Comparison of ENCODE assay signal across 8 cellular contexts in the genomic region with DNA sequence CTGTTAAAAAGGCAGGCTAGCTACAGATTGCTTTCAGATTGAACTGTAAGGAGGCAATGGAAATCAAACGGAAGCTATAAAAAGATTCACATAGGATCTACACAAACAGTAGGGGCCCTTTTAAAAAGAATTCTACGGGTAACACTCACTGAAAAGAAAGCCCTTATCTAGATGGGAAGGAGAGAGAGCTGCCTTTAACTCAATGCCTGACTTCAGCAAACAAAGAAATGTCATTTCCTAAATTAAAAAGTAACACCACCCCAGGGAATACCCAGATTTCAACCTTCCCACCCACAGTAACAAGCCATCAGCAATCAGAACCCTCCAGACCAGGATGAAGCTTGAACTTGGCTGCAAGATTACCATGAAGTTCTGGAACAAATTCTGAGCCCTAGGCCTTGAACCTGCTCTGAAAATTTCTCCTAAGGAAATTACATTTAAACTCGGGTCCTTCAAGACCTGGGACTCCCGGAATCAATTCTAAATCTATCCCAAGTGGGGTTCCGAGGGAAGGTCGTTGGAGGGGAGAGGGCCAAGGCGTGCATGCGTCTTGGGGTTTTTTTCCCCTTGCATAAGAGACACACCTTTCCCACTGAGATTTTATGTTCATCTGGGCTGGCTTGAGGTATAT. TPM values are rescaled to one million over a fixed set of nuclear protein-coding genes. Genes with fewer than 3 reads are reported as not detected.
DNase-seq lines count a peak whose midpoint lies in the region; ATAC-seq lines count a peak whose summit lies in the region.

No MANE protein-coding gene starts in this region.

- POLR2A ChIA-PET in activated CD4-positive, alpha-beta T cell treated with anti-CD3 and anti-CD28 coated beads, Interleukin-2, amount 10 ng/mL, durations not matched to agents 7 days and 5 days (lab: Charles Lee), result interaction anchor here (0.5 kb wide), 1 partner anchor 102 kb away, joined by 4 read pairs; no protein-coding TSS in a partner anchor
- POLR2A ChIA-PET in activated CD4-positive, alpha-beta memory T cell treated with anti-CD3 and anti-CD28 coated beads, Interleukin-2, amount 10 ng/mL, durations not matched to agents 7 days and 5 days (lab: Charles Lee), result interaction anchor here (0.8 to 6.0 kb wide), 7 partner anchors 11 to 316 kb away, joined by 3 to 40 read pairs (median 11); partner anchors contain the start of genes RFC5 and SUDS3

- no peak for DNase-seq in activated CD4-positive, alpha-beta T cell treated with anti-CD3 and anti-CD28 coated beads, Interleukin-2, amount 10 ng/mL, durations not matched to agents 7 days and 5 days
- DNase-seq in activated CD4-positive, alpha-beta T cell treated with anti-CD3 and anti-CD28 coated beads for 1 hour, result no peak
- DNase-seq in activated CD4-positive, alpha-beta memory T cell treated with anti-CD3 and anti-CD28 coated beads, Interleukin-2, amount 10 ng/mL, durations not matched to agents 7 days and 5 days, result no peak
- DNase-seq in iPS DF 6.9 (ENCODE audit: low read depth, low spot score) (no peak), SKM-1 treated with dmso at 0.1 percent for 144 hours (lab: John Stamatoyannopoulos, UW; ENCODE audit: unreplicated experiment) (no peak), SHP77 treated with DMSO at 0.1 percent for 48 hours (lab: John Stamatoyannopoulos, UW) (no peak)

- CTCF ChIA-PET in activated CD4-positive, alpha-beta T cell treated with anti-CD3 and anti-CD28 coated beads, Interleukin-2, amount 10 ng/mL, durations not matched to agents 7 days and 5 days (lab: Charles Lee), result interaction anchor here (0.5 to 1.9 kb wide), 2 partner anchors 15 to 120 kb away, joined by 3 to 5 read pairs; no protein-coding TSS in a partner anchor
- CTCF ChIA-PET in activated CD4-positive, alpha-beta memory T cell treated with anti-CD3 and anti-CD28 coated beads, Interleukin-2, amount 10 ng/mL, durations not matched to agents 7 days and 5 days (lab: Charles Lee), result interaction anchor here (0.8 to 1.2 kb wide), 3 partner anchors 187 to 318 kb away, joined by 3 to 6 read pairs (median 3); partner anchors contain the start of gene SUDS3

- no peak overlapping the region for H3K27ac ChIP-seq in iPS DF 6.9 (ENCODE audit: low read length)

- peaks cover 2% of the 10 kb centered on the region; the same call in 1 of the 2 replicates for H3K4me1 ChIP-seq in iPS DF 6.9 (ENCODE audit: control insufficient read depth, insufficient read depth, low read length)

- H3K4me1 Mint-ChIP-seq in activated CD4-positive, alpha-beta T cell treated with anti-CD3 and anti-CD28 coated beads, Interleukin-2, amount 10 ng/mL, durations not matched to agents 7 days and 5 days, result peaks cover 47% of the 10 kb centered on the region
- H3K4me1 Mint-ChIP-seq in activated CD4-positive, alpha-beta memory T cell treated with anti-CD3 and anti-CD28 coated beads, Interleukin-2, amount 10 ng/mL, durations not matched to agents 7 days and 5 days, result peaks cover 51% of the 10 kb centered on the region
- H3K4me1 Mint-ChIP-seq in stimulated activated memory B cell treated with anti-CD40 and anti-IgM and Interleukin-4, amounts not matched to agents 10 μg/mL and 1 μg/mL and 100 μg/mL, for 72 hours, result peaks cover 49% of the 10 kb centered on the region

- ATAC-seq in stimulated activated memory B cell treated with anti-CD40 and anti-IgM and Interleukin-4, amounts not matched to agents 10 μg/mL and 1 μg/mL and 100 μg/mL, for 72 hours, result no peak
- no peak for ATAC-seq in HG03039 (IDR thresholded peaks at IDR 0.05; ENCODE audit: unreplicated experiment)

- H3K27ac Mint-ChIP-seq in activated CD4-positive, alpha-beta T cell treated with anti-CD3 and anti-CD28 coated beads, Interleukin-2, amount 10 ng/mL, durations not matched to agents 7 days and 5 days, result peak overlapping the region; percentile 89
- H3K27ac Mint-ChIP-seq in activated CD4-positive, alpha-beta memory T cell treated with anti-CD3 and anti-CD28 coated beads, Interleukin-2, amount 10 ng/mL, durations not matched to agents 7 days and 5 days, result peak overlapping the region; percentile 84
- peak overlapping the region; percentile 90 for H3K27ac Mint-ChIP-seq in stimulated activated memory B cell treated with anti-CD40 and anti-IgM and Interleukin-4, amounts not matched to agents 10 μg/mL and 1 μg/mL and 100 μg/mL, for 72 hours

- no CpG with 5 or more reads among the region's 8 CpGs for WGBS in iPS DF 6.9 (ENCODE audit: insufficient coverage, insufficient read length)

- no peaks in the 10 kb centered on the region for H3K27me3 ChIP-seq in iPS DF 6.9 (ENCODE audit: control insufficient read depth, insufficient read depth, low read length)

- no peaks in the 10 kb centered on the region for H3K36me3 ChIP-seq in iPS DF 6.9 (ENCODE audit: control insufficient read depth, insufficient read depth, low read length)

- H3K9me3 ChIP-seq in iPS DF 6.9 (ENCODE audit: control insufficient read depth, insufficient read depth, low read length), result no peaks in the 10 kb centered on the region

- H3K9me3 Mint-ChIP-seq in activated CD4-positive, alpha-beta T cell treated with anti-CD3 and anti-CD28 coated beads, Interleukin-2, amount 10 ng/mL, durations not matched to agents 7 days and 5 days, result no peaks in the 10 kb centered on the region
- no peaks in the 10 kb centered on the region for H3K9me3 Mint-ChIP-seq in activated CD4-positive, alpha-beta memory T cell treated with anti-CD3 and anti-CD28 coated beads, Interleukin-2, amount 10 ng/mL, durations not matched to agents 7 days and 5 days
- H3K9me3 Mint-ChIP-seq in stimulated activated memory B cell treated with anti-CD40 and anti-IgM and Interleukin-4, amounts not matched to agents 10 μg/mL and 1 μg/mL and 100 μg/mL, for 72 hours, result no peaks in the 10 kb centered on the region

- H3K27me3 Mint-ChIP-seq in activated CD4-positive, alpha-beta T cell treated with anti-CD3 and anti-CD28 coated beads, Interleukin-2, amount 10 ng/mL, durations not matched to agents 7 days and 5 days, result no peaks in the 10 kb centered on the region
- no peaks in the 10 kb centered on the region for H3K27me3 Mint-ChIP-seq in activated CD4-positive, alpha-beta memory T cell treated with anti-CD3 and anti-CD28 coated beads, Interleukin-2, amount 10 ng/mL, durations not matched to agents 7 days and 5 days
- H3K27me3 Mint-ChIP-seq in stimulated activated memory B cell treated with anti-CD40 and anti-IgM and Interleukin-4, amounts not matched to agents 10 μg/mL and 1 μg/mL and 100 μg/mL, for 72 hours, result no peaks in the 10 kb centered on the region

- H3K4me3 Mint-ChIP-seq in activated CD4-positive, alpha-beta T cell treated with anti-CD3 and anti-CD28 coated beads, Interleukin-2, amount 10 ng/mL, durations not matched to agents 7 days and 5 days, result peak overlapping the region; percentile 85
- peak overlapping the region; percentile 81 for H3K4me3 Mint-ChIP-seq in activated CD4-positive, alpha-beta memory T cell treated with anti-CD3 and anti-CD28 coated beads, Interleukin-2, amount 10 ng/mL, durations not matched to agents 7 days and 5 days
- peak overlapping the region; percentile 81 for H3K4me3 Mint-ChIP-seq in stimulated activated memory B cell treated with anti-CD40 and anti-IgM and Interleukin-4, amounts not matched to agents 10 μg/mL and 1 μg/mL and 100 μg/mL, for 72 hours

- peak overlapping the region; percentile 67; the same call in 1 of the 2 replicates for H3K4me3 ChIP-seq in iPS DF 6.9 (ENCODE audit: low read length)

- H3K36me3 Mint-ChIP-seq in activated CD4-positive, alpha-beta T cell treated with anti-CD3 and anti-CD28 coated beads, Interleukin-2, amount 10 ng/mL, durations not matched to agents 7 days and 5 days (ENCODE audit: low read depth), result peaks cover 3% of the 10 kb centered on the region
- peaks cover 7% of the 10 kb centered on the region for H3K36me3 Mint-ChIP-seq in activated CD4-positive, alpha-beta memory T cell treated with anti-CD3 and anti-CD28 coated beads, Interleukin-2, amount 10 ng/mL, durations not matched to agents 7 days and 5 days (ENCODE audit: low read depth)
- peaks cover 7% of the 10 kb centered on the region for H3K36me3 Mint-ChIP-seq in stimulated activated memory B cell treated with anti-CD40 and anti-IgM and Interleukin-4, amounts not matched to agents 10 μg/mL and 1 μg/mL and 100 μg/mL, for 72 hours

RNA-seq across cellular contexts. Expression of gene WSB2, which starts 1.2 kb away (rescaled TPM):
- total RNA-seq in activated CD4-positive, alpha-beta T cell treated with anti-CD3 and anti-CD28 coated beads, Interleukin-2, amount 10 ng/mL, durations not matched to agents 7 days and 5 days, result 10 to 100 TPM; 44.3 to 46.4 TPM
- total RNA-seq in activated CD4-positive, alpha-beta memory T cell treated with anti-CD3 and anti-CD28 coated beads, Interleukin-2, amount 10 ng/mL, durations not matched to agents 7 days and 5 days, result 10 to 100 TPM; 49.6 to 53.9 TPM

RNA-seq across cellular contexts. Expression of gene RFC5, which starts 43.3 kb away (rescaled TPM):
- total RNA-seq in activated CD4-positive, alpha-beta T cell treated with anti-CD3 and anti-CD28 coated beads, Interleukin-2, amount 10 ng/mL, durations not matched to agents 7 days and 5 days, result 10 to 100 TPM; 41.9 to 45.1 TPM
- total RNA-seq in activated CD4-positive, alpha-beta memory T cell treated with anti-CD3 and anti-CD28 coated beads, Interleukin-2, amount 10 ng/mL, durations not matched to agents 7 days and 5 days, result 10 to 100 TPM; 39.7 to 41.0 TPM

RNA-seq across cellular contexts. Expression of gene VSIG10, which starts 44.1 kb away (rescaled TPM):
- total RNA-seq in activated CD4-positive, alpha-beta T cell treated with anti-CD3 and anti-CD28 coated beads, Interleukin-2, amount 10 ng/mL, durations not matched to agents 7 days and 5 days, result 1 to 10 TPM; 6.4 to 6.7 TPM
- total RNA-seq in activated CD4-positive, alpha-beta memory T cell treated with anti-CD3 and anti-CD28 coated beads, Interleukin-2, amount 10 ng/mL, durations not matched to agents 7 days and 5 days, result 1 to 10 TPM; 3.7 to 4.4 TPM
